In the genomic region with DNA sequence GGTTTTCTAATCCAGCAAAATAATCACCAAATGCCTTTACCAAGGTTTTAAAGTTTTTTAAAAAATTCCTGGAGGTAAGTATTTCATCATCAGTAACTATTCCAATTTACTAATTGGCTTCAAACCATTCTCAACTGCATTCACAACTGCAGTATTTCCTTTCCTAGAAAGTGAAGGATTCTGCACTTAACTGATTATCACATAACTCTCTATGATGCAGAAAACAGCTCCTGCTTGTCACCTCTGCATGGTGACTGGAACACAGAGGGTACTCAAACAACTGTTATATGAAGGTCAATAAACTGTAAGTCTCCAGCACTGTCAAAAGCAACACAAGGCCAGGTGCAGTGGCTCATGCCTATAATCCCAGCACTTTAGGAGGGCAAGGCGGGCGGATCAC, we compare ENCODE assay signal across 1 cellular context.
TF ChIP-seq lines count a peak whose summit lies in the region.

No MANE protein-coding gene starts in this region.

TF ChIP-seq in IMR-90, 13 proteins besides CTCF, POLR2A, EP300 and RAD21:
- TF ChIP-seq RFX5 (IDR thresholded peaks at IDR 0.05; ENCODE audit: low read depth, low read length), result no peak
- TF ChIP-seq BHLHE40 (IDR thresholded peaks at IDR 0.05; ENCODE audit: low read depth, low read length), result no peak
- TF ChIP-seq CEBPB (IDR thresholded peaks at IDR 0.05; ENCODE audit: low read depth, low read length), result 0 out of 2 replicates have a peak, but pooled peaks have one; percentile 22
- no peak for TF ChIP-seq CHD1 (IDR thresholded peaks at IDR 0.05; ENCODE audit: low read depth, low read length)
- no peak for TF ChIP-seq RCOR1 (IDR thresholded peaks at IDR 0.05; ENCODE audit: insufficient replicate concordance, low read length)
- no peak for TF ChIP-seq MAFK (IDR thresholded peaks at IDR 0.05; ENCODE audit: low read depth, low read length)
- TF ChIP-seq, protein P1, sequence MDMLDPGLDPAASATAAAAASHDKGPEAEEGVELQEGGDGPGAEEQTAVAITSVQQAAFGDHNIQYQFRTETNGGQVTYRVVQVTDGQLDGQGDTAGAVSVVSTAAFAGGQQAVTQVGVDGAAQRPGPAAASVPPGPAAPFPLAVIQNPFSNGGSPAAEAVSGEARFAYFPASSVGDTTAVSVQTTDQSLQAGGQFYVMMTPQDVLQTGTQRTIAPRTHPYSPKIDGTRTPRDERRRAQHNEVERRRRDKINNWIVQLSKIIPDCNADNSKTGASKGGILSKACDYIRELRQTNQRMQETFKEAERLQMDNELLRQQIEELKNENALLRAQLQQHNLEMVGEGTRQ (IDR thresholded peaks at IDR 0.05; ENCODE audit: low read depth, low read length), result no peak
TF ChIP-seq in IMR-90: peak in this region for 1.
